ENCODE assay signal across 16 cellular contexts in the genomic region with DNA sequence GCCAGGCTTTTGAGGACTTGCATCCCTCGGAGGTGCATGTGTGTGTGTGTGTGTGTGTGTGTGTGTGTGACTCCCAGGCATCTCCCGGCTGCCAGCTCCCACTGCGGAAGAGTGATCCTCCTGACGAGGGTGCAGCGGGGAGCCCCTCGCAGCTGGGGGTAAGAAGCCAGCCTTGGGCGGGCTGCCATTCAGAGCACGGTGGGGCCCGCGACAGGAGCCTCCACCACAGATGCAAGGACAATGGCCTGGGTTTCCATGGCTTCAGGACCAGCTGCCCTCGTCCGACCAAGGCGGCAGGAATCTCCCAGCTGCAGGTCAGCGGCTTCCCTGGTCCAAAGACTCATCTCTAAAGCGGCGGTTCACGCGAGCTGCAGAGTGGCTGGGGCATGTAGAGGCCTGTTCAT.
DNase-seq lines count a peak whose midpoint lies in the region; ATAC-seq and TF ChIP-seq lines count a peak whose summit lies in the region.
"Had no signal": no experiment of that assay in that cellular context is flagged by ENCODE, and none has a peak within 500 bp of the region (broad histone marks: within the 10 kb centered on the region; RNA-seq: fewer than 3 reads in every experiment).

No MANE protein-coding gene starts in this region.

- TF ChIP-seq CTCF in epithelial cell of esophagus (IDR thresholded peaks at IDR 0.05; ENCODE audit: insufficient read depth, low read depth, low read length, missing control alignments): no peak

- H3K4me3 ChIP-seq in epithelial cell of esophagus (ENCODE audit: low read length): no peak overlapping the region
- H3K4me3 ChIP-seq: left ventricle myocardium inferior, uterus had no signal

- no peak for ATAC-seq in GM21723 (IDR thresholded peaks at IDR 0.05; ENCODE audit: unreplicated experiment)

- DNase-seq in activated CD8-positive, alpha-beta memory T cell treated with anti-CD3 and anti-CD28 coated beads for 24 hours: peak; percentile 45
- no peak for DNase-seq in activated CD8-positive, alpha-beta memory T cell treated with anti-CD3 and anti-CD28 coated beads, Interleukin-2, amount 50 U/mL, for 4 hours
- peak; percentile 34 for DNase-seq in NCI-H524 treated with DMSO at 0.1 percent for 48 hours (lab: John Stamatoyannopoulos, UW)
- peak; percentile 23 for DNase-seq in epithelial cell of esophagus (ENCODE audit: low read depth)
- no peak for DNase-seq in HuH-7.5 (ENCODE audit: low spot score)
- DNase-seq in KG1 (lab: John Stamatoyannopoulos, UW): no peak
- DNase-seq: activated naive CD4-positive, alpha-beta T cell treated with Interleukin-2 at 50 U/mL for 16 hours; effector CD8-positive, alpha-beta T cell; GOT3; Karpas-422; left ventricle myocardium inferior; NCI-H2081 treated with DMSO at 0.1 percent for 48 hours; stimulated activated naive CD4-positive, alpha-beta T cell; uterus had no signal

- H3K27ac ChIP-seq in temporal lobe (ENCODE audit: low read depth, low read length): peak overlapping the region; percentile 99
- H3K27ac ChIP-seq: left ventricle myocardium inferior, uterus had no signal

Comparison
In these comparisons a context has a peak if more than half of its experiments do, and no peak if none do; other contexts are left out.
1. DNase-seq: peak in activated CD8-positive, alpha-beta memory T cell treated with anti-CD3 and anti-CD28 coated beads for 24 hours (single experiment), NCI-H524 treated with DMSO at 0.1 percent for 48 hours (single experiment) and epithelial cell of esophagus (single experiment); none in activated CD8-positive, alpha-beta memory T cell treated with anti-CD3 and anti-CD28 coated beads, Interleukin-2, amount 50 U/mL, for 4 hours (single experiment), HuH-7.5 (single experiment) and KG1 (single experiment).